In genomic region chr12:57069522-57069921, GRCh38 we compare ENCODE assay signal across 8 cellular contexts. TPM values are rescaled to one million over a fixed set of nuclear protein-coding genes. Genes with fewer than 3 reads are reported as not detected.
DNase-seq lines count a peak whose midpoint lies in the region; ATAC-seq and TF ChIP-seq lines count a peak whose summit lies in the region.

No MANE protein-coding gene starts in this region.

- DNase-seq in GM04504 (ENCODE audit: low read depth) (peak; percentile 69), SJSA1 (ENCODE audit: low read depth in 1 of 2, low spot score in 2 of 2) (peak; percentile 44 to 64), anterior cingulate cortex (lab: John Stamatoyannopoulos, UW) (peak in 41 of 58 donors; percentile 9 to 72 (median 37)), right atrium auricular region (ENCODE audit: low spot score) (peak; percentile 88), putamen (ENCODE audit: low spot score) (peak; percentile 79)

- TF ChIP-seq CTCF in LNCAP (IDR thresholded peaks at IDR 0.05): peak; percentile 70
- peak; percentile 59 to 91 for TF ChIP-seq CTCF in right atrium auricular region (IDR thresholded peaks at IDR 0.05)

- H3K36me3 ChIP-seq in SJSA1: peaks cover 73% of the 10 kb centered on the region
- H3K36me3 ChIP-seq in right atrium auricular region: no peaks in the 10 kb centered on the region

- H3K27me3 ChIP-seq in SJSA1 (replicated peaks) (no peaks in the 10 kb centered on the region), right atrium auricular region (no peaks in the 10 kb centered on the region)

- H3K27ac ChIP-seq in SJSA1 (no peak overlapping the region), right atrium auricular region (peak overlapping the region; percentile 13 to 31)

- H3K9me3 ChIP-seq in SJSA1 (replicated peaks) (no peaks in the 10 kb centered on the region), right atrium auricular region (no peaks in the 10 kb centered on the region)

- ATAC-seq in GM21825 (IDR thresholded peaks at IDR 0.05; ENCODE audit: unreplicated experiment) (peak; percentile 73), HG03520 (IDR thresholded peaks at IDR 0.05; ENCODE audit: unreplicated experiment) (no peak)

- H3K4me3 ChIP-seq in SJSA1: no peak overlapping the region
- no peak overlapping the region for H3K4me3 ChIP-seq in right atrium auricular region

- H3K4me1 ChIP-seq in SJSA1 (replicated peaks): no peaks in the 10 kb centered on the region
- H3K4me1 ChIP-seq in right atrium auricular region: no peaks in the 10 kb centered on the region

RNA-seq across cellular contexts. Expression of gene NEMP1, which starts 9.1 kb away (rescaled TPM):
- total RNA-seq in SJSA1 (2014; rRNA removed; shearing (Covaris generic)): 31.5 and 40.3 TPM in 2 replicates
- total RNA-seq in right atrium auricular region: 1 to 10 TPM; 1.9 to 2.2 TPM

RNA-seq across cellular contexts. Expression of gene NAB2, which starts 19.4 kb away (rescaled TPM):
- total RNA-seq in SJSA1 (2014; rRNA removed; shearing (Covaris generic)): 21.6 and 22.2 TPM in 2 replicates
- 10 to 100 TPM in 1 of 2 donors, 1 to 10 TPM in 1; 9.0 to 21.1 TPM for total RNA-seq in right atrium auricular region

RNA-seq across cellular contexts. Expression of gene MYO1A, which starts 19.6 kb away (rescaled TPM):
- not detected in 2 replicates for total RNA-seq in SJSA1 (2014; rRNA removed; shearing (Covaris generic))
- total RNA-seq in right atrium auricular region: under 1 TPM in 1 of 2 donors, not detected in 1; 0.08 TPM

RNA-seq across cellular contexts. Expression of gene STAT6, which starts 41.6 kb away (rescaled TPM):
- 29.9 and 34.0 TPM in 2 replicates for total RNA-seq in SJSA1 (2014; rRNA removed; shearing (Covaris generic))
- 10 to 100 TPM; 34.3 to 64.3 TPM for total RNA-seq in right atrium auricular region

RNA-seq across cellular contexts. Expression of gene TAC3, which starts 53.2 kb away (rescaled TPM):
- total RNA-seq in SJSA1 (2014; rRNA removed; shearing (Covaris generic)): not detected in 2 replicates
- not detected for total RNA-seq in right atrium auricular region

Comparison
In these comparisons a context has a peak if more than half of its experiments do, and no peak if none do; other contexts are left out.
1. DNase-seq: peak in every context shown above with its lines; median percentile 88 in right atrium auricular region; 79 in putamen; 69 in GM04504; 54 in SJSA1; 37 in anterior cingulate cortex.
2. RNA of gene NEMP1, which starts 9.1 kb away (total RNA-seq): 31.5 to 40.3 TPM in SJSA1; 1.9 to 2.2 TPM in right atrium auricular region; every median in the first group is over 10 times any median in the second.